In genomic region chr18:79924814-79925655, GRCh38 we compare ENCODE assay signal across 13 cellular contexts. TPM values are rescaled to one million over a fixed set of nuclear protein-coding genes. Genes with fewer than 3 reads are reported as not detected.
DNase-seq lines count a peak whose midpoint lies in the region; ATAC-seq and TF ChIP-seq lines count a peak whose summit lies in the region.
"Had no signal": no experiment of that assay in that cellular context is flagged by ENCODE, and none has a peak within 500 bp of the region (broad histone marks: within the 10 kb centered on the region; RNA-seq: fewer than 3 reads in every experiment).

No MANE protein-coding gene starts in this region.

- peak; percentile 89 for DNase-seq in NCI-H1092 treated with DMSO at 0.1 percent for 48 hours (lab: John Stamatoyannopoulos, UW)
- peak; percentile 67 for DNase-seq in NCI-H345 treated with DMSO at 0.1 percent for 48 hours (lab: John Stamatoyannopoulos, UW; ENCODE audit: unreplicated experiment)
- no peak for DNase-seq in left cardiac atrium
- peak; percentile 50 for DNase-seq in retina
- no peak for DNase-seq in foreskin keratinocyte
- no peak for DNase-seq in T1000 (lab: John Stamatoyannopoulos, UW)
- DNase-seq: activated T-cell treated with anti-CD3 and anti-CD28 coated beads, Interleukin-2, amount 50 U/mL, for 1 hour; Calu3; effector CD4-positive, alpha-beta T cell had no signal

- no peaks in the 10 kb centered on the region for H3K4me1 ChIP-seq in foreskin keratinocyte
- H3K4me1 ChIP-seq: HAP-1 had no signal

- intact Hi-C loops in left cardiac atrium (cut with DNase I): loop anchor here in 1 of 2 donors (5.0 kb wide), 1 partner anchor 52 kb away; no protein-coding TSS in a partner anchor

- TF ChIP-seq CTCF in foreskin keratinocyte (conservative IDR thresholded peaks at IDR 0.05): no peak

- no peak overlapping the region for H3K27ac ChIP-seq in foreskin keratinocyte
- H3K27ac ChIP-seq: skin epidermis had no signal

- no peaks in the 10 kb centered on the region for H3K27me3 ChIP-seq in foreskin keratinocyte

- ATAC-seq in left cardiac atrium (peak; percentile 65 to 71), HG02571 (IDR thresholded peaks at IDR 0.05; ENCODE audit: unreplicated experiment) (no peak), foreskin keratinocyte (no peak), GM18498 (IDR thresholded peaks at IDR 0.05; ENCODE audit: unreplicated experiment) (no peak)

RNA-seq across cellular contexts. Expression of gene SLC66A2, which starts 26.4 kb away (rescaled TPM):
- total RNA-seq in left cardiac atrium (10 to 100 TPM; 31.5 to 31.9 TPM), foreskin keratinocyte (32.7 and 33.7 TPM in 2 replicates)
- 35.1 and 36.7 TPM in 2 replicates for polyA plus RNA-seq in foreskin keratinocyte

RNA-seq across cellular contexts. Expression of gene HSBP1L1, which starts 39.4 kb away (rescaled TPM):
- total RNA-seq in left cardiac atrium: 1 to 10 TPM; 9.4 TPM
- total RNA-seq in foreskin keratinocyte: 23.9 and 26.1 TPM in 2 replicates
- 28.2 and 32.0 TPM in 2 replicates for polyA plus RNA-seq in foreskin keratinocyte

Comparison
In these comparisons a context has a peak if more than half of its experiments do, and no peak if none do; other contexts are left out.
1. DNase-seq: peak in NCI-H1092 treated with DMSO at 0.1 percent for 48 hours (single experiment), NCI-H345 treated with DMSO at 0.1 percent for 48 hours (single experiment) and retina (single experiment); none in left cardiac atrium (single experiment), foreskin keratinocyte (0 of 2) and T1000 (single experiment).
2. ATAC-seq: peak in left cardiac atrium (2 of 2); none in HG02571 (single experiment), foreskin keratinocyte (single experiment) and GM18498 (single experiment).